ENCODE assay signal across 9 cellular contexts in genomic region chr1:163069142-163069541, GRCh38. TPM values are rescaled to one million over a fixed set of nuclear protein-coding genes. Genes with fewer than 3 reads are reported as not detected.
DNase-seq lines count a peak whose midpoint lies in the region; ATAC-seq, FAIRE-seq and TF ChIP-seq lines count a peak whose summit lies in the region.
"Had no signal": no experiment of that assay in that cellular context is flagged by ENCODE, and none has a peak within 500 bp of the region (broad histone marks: within the 10 kb centered on the region; RNA-seq: fewer than 3 reads in every experiment).

RGS4 (plus strand) TSS chr1:163069361; CDS start chr1:163069485, 124 bp downstream.

- peaks cover 4% of the 10 kb centered on the region for H3K4me1 ChIP-seq in mesodermal cell (ENCODE audit: control insufficient read depth, insufficient read depth, low read length, poor library complexity, severe bottlenecking)

- H3K9me3 Mint-ChIP-seq in activated naive CD4-positive, alpha-beta T cell treated with anti-CD3 and anti-CD28 coated beads, Interleukin-2, amount 10 ng/mL, durations not matched to agents 7 days and 5 days, result no peaks in the 10 kb centered on the region

- H3K9me3 ChIP-seq in mesodermal cell (ENCODE audit: control insufficient read depth, low read length), result no peaks in the 10 kb centered on the region
- H3K9me3 ChIP-seq: neutrophil had no signal

- H3K27ac ChIP-seq in mesodermal cell (ENCODE audit: low read depth, low read length, severe bottlenecking), result no peak within 1 kb of the TSS
- H3K27ac ChIP-seq: neutrophil had no signal

- H3K36me3 Mint-ChIP-seq in activated naive CD4-positive, alpha-beta T cell treated with anti-CD3 and anti-CD28 coated beads, Interleukin-2, amount 10 ng/mL, durations not matched to agents 7 days and 5 days, result no peaks in the 10 kb centered on the region

- TF ChIP-seq POLR2A in GM12891 (IDR thresholded peaks at IDR 0.05; ENCODE audit: low read depth, low read length), result no peak

- no peak within 1 kb of the TSS for H3K27ac Mint-ChIP-seq in activated naive CD4-positive, alpha-beta T cell treated with anti-CD3 and anti-CD28 coated beads, Interleukin-2, amount 10 ng/mL, durations not matched to agents 7 days and 5 days

- CTCF ChIA-PET in activated naive CD4-positive, alpha-beta T cell treated with anti-CD3 and anti-CD28 coated beads, Interleukin-2, amount 10 ng/mL, durations not matched to agents 7 days and 5 days (lab: Charles Lee), result interaction anchor here (0.8 to 5.5 kb wide), 3 partner anchors 184 to 247 kb away, joined by 3 to 43 read pairs (median 4); no protein-coding TSS in a partner anchor

- 0% methylated on average over 7 to 10 of the region's 13 CpGs for WGBS in mesodermal cell (ENCODE audit: insufficient coverage in 2 of 2), 2 experiments

- no peak within 1 kb of the TSS for H3K4me3 Mint-ChIP-seq in activated naive CD4-positive, alpha-beta T cell treated with anti-CD3 and anti-CD28 coated beads, Interleukin-2, amount 10 ng/mL, durations not matched to agents 7 days and 5 days

- peak within 1 kb of the TSS; percentile 28 for H3K4me3 ChIP-seq in mesodermal cell (ENCODE audit: extremely low read depth, insufficient read depth, low read length, poor library complexity, severe bottlenecking)

- H3K36me3 ChIP-seq in mesodermal cell (ENCODE audit: control insufficient read depth, insufficient read depth, low read length), result peaks cover 5% of the 10 kb centered on the region
- H3K36me3 ChIP-seq: neutrophil had no signal

- FAIRE-seq in GM12891 (lab: Jason Lieb, UNC), result no peak

- ATAC-seq in HG03520 (IDR thresholded peaks at IDR 0.05; ENCODE audit: unreplicated experiment), result no peak
- ATAC-seq in HG02981 (IDR thresholded peaks at IDR 0.05; ENCODE audit: unreplicated experiment), result no peak

- H3K4me1 Mint-ChIP-seq in activated naive CD4-positive, alpha-beta T cell treated with anti-CD3 and anti-CD28 coated beads, Interleukin-2, amount 10 ng/mL, durations not matched to agents 7 days and 5 days, result no peaks in the 10 kb centered on the region

- DNase-seq in EL (peak; percentile 96), NCI-H82 treated with DMSO at 0.1 percent for 48 hours (lab: John Stamatoyannopoulos, UW; ENCODE audit: unreplicated experiment) (peak; percentile 91), epidermal melanocyte (ENCODE audit: insufficient read length, low spot score) (peak; percentile 47), GM12891 (ENCODE audit: insufficient read length, low spot score) (no peak)
- DNase-seq in activated naive CD4-positive, alpha-beta T cell treated with anti-CD3 and anti-CD28 coated beads, Interleukin-2, amount 10 ng/mL, durations not matched to agents 7 days and 5 days, result no peak

- H3K27me3 Mint-ChIP-seq in activated naive CD4-positive, alpha-beta T cell treated with anti-CD3 and anti-CD28 coated beads, Interleukin-2, amount 10 ng/mL, durations not matched to agents 7 days and 5 days, result peaks cover 19% of the 10 kb centered on the region

TF ChIP-seq in GM12891, 5 proteins besides CTCF, POLR2A, EP300 and RAD21:
- no peak for TF ChIP-seq POU2F2 (IDR thresholded peaks at IDR 0.05; ENCODE audit: low read depth, low read length)
- TF ChIP-seq SPI1 (IDR thresholded peaks at IDR 0.05; ENCODE audit: low read depth, low read length), result no peak
- TF ChIP-seq POLR2AphosphoS5 (IDR thresholded peaks at IDR 0.05; ENCODE audit: low read depth, low read length), result no peak
- no peak for TF ChIP-seq PAX5 (IDR thresholded peaks at IDR 0.05; ENCODE audit: insufficient read depth, low read length, severe bottlenecking)
- TF ChIP-seq TAF1 (IDR thresholded peaks at IDR 0.05; ENCODE audit: low read depth, low read length), result no peak
TF ChIP-seq in GM12891: peak in this region for 0.

RNA-seq across cellular contexts. Expression of gene RGS4, which starts in this region (rescaled TPM):
- 65.4 TPM for polyA plus RNA-seq in mesodermal cell (2013, experiment 1 of 2)
- 116 TPM for polyA plus RNA-seq in mesodermal cell (2013, experiment 2 of 2)
- polyA plus RNA-seq in GM12891 (2012; ENCODE audit: low read depth, missing spikeins), result not detected

Comparison
In these comparisons a context has a peak if more than half of its experiments do, and no peak if none do; other contexts are left out.
1. DNase-seq: peak in EL (single experiment), NCI-H82 treated with DMSO at 0.1 percent for 48 hours (single experiment) and epidermal melanocyte (single experiment); none in GM12891 (single experiment) and activated naive CD4-positive, alpha-beta T cell treated with anti-CD3 and anti-CD28 coated beads, Interleukin-2, amount 10 ng/mL, durations not matched to agents 7 days and 5 days (single experiment).